Comparison of ENCODE assay signal across 24 cellular contexts in the genomic region with DNA sequence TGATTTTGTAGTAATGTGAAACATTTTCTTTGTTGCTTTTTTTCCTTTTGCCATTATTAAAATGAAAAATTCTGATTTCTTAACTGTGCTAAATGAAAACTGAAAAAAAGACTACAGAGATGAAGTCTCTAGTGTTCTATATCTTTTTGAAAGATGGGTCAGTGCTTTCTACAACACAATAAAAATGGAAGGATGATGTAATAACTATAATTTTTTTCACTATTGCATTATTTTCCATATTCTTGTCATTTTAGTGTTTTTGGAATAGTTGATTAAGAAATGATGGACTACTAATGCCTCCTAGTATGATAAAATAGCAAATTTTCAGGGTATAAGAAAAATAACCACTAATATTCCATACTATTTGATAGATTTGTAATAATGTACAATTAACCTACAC.
"Had no signal": no experiment of that assay in that cellular context is flagged by ENCODE, and none has a peak within 500 bp of the region (broad histone marks: within the 10 kb centered on the region; RNA-seq: fewer than 3 reads in every experiment).

No MANE protein-coding gene starts in this region.

- H3K9me3 Mint-ChIP-seq: activated CD4-positive, alpha-beta memory T cell treated with anti-CD3 and anti-CD28 coated beads, Interleukin-2, amount 10 ng/mL, durations not matched to agents 7 days and 5 days; activated naive CD4-positive, alpha-beta T cell treated with anti-CD3 and anti-CD28 coated beads, Interleukin-2, amount 50 U/mL, for 24 hours; activated naive CD8-positive, alpha-beta T cell treated with anti-CD3 and anti-CD28 coated beads, Interleukin-2, amount 50 U/mL, for 24 hours; brain; central memory CD8-positive, alpha-beta T cell had no signal

- ATAC-seq: activated CD4-positive, alpha-beta T cell treated with anti-CD3 and anti-CD28 coated beads for 36 hours; activated naive CD8-positive, alpha-beta T cell treated with anti-CD3 and anti-CD28 coated beads, Interleukin-2, amount 50 U/mL, for 24 hours; Panc1; Right ventricle myocardium inferior had no signal

- H3K4me3 Mint-ChIP-seq: activated CD4-positive, alpha-beta memory T cell treated with anti-CD3 and anti-CD28 coated beads, Interleukin-2, amount 10 ng/mL, durations not matched to agents 7 days and 5 days; activated CD4-positive, alpha-beta T cell treated with anti-CD3 and anti-CD28 coated beads for 36 hours; activated naive CD4-positive, alpha-beta T cell treated with anti-CD3 and anti-CD28 coated beads, Interleukin-2, amount 50 U/mL, for 24 hours; activated naive CD8-positive, alpha-beta T cell treated with anti-CD3 and anti-CD28 coated beads, Interleukin-2, amount 50 U/mL, for 24 hours; brain; central memory CD8-positive, alpha-beta T cell had no signal

- H3K27ac ChIP-seq: WERI-Rb-1 had no signal

- H3K4me3 ChIP-seq: MG63 had no signal

- H3K27me3 Mint-ChIP-seq: activated CD4-positive, alpha-beta memory T cell treated with anti-CD3 and anti-CD28 coated beads, Interleukin-2, amount 10 ng/mL, durations not matched to agents 7 days and 5 days; activated CD4-positive, alpha-beta T cell treated with anti-CD3 and anti-CD28 coated beads for 36 hours; activated naive CD4-positive, alpha-beta T cell treated with anti-CD3 and anti-CD28 coated beads, Interleukin-2, amount 50 U/mL, for 24 hours; activated naive CD8-positive, alpha-beta T cell treated with anti-CD3 and anti-CD28 coated beads, Interleukin-2, amount 50 U/mL, for 24 hours; brain; central memory CD8-positive, alpha-beta T cell had no signal

- H3K9ac ChIP-seq: SK-N-SH had no signal

- H3K9me3 ChIP-seq: MG63, SK-N-SH had no signal

- H3K27ac Mint-ChIP-seq: activated CD4-positive, alpha-beta memory T cell treated with anti-CD3 and anti-CD28 coated beads, Interleukin-2, amount 10 ng/mL, durations not matched to agents 7 days and 5 days; activated CD4-positive, alpha-beta T cell treated with anti-CD3 and anti-CD28 coated beads for 36 hours; activated naive CD4-positive, alpha-beta T cell treated with anti-CD3 and anti-CD28 coated beads, Interleukin-2, amount 50 U/mL, for 24 hours; activated naive CD8-positive, alpha-beta T cell treated with anti-CD3 and anti-CD28 coated beads, Interleukin-2, amount 50 U/mL, for 24 hours had no signal

- H3K27me3 ChIP-seq: MG63 had no signal

- DNase-seq: activated CD4-positive, alpha-beta memory T cell treated with anti-CD3 and anti-CD28 coated beads, Interleukin-2, amount 10 ng/mL, durations not matched to agents 7 days and 5 days; activated CD4-positive, alpha-beta T cell treated with anti-CD3 and anti-CD28 coated beads for 36 hours; activated CD4-positive, alpha-beta T cell treated with anti-CD3 and anti-CD28 coated beads, Interleukin-2, amount 50 U/mL, for 1 hour; activated naive CD8-positive, alpha-beta T cell treated with anti-CD3 and anti-CD28 coated beads, Interleukin-2, amount 50 U/mL, for 24 hours; amygdala; MG63; MV-4-11; NCI-H1092 treated with DMSO at 0.1 percent for 48 hours; NCI-H1417 treated with DMSO at 0.1 percent for 48 hours; NCI-H1694 treated with DMSO at 0.1 percent for 48 hours; NCI-H2029 treated with DMSO at 0.1 percent for 48 hours; NCI-H345; NCI-H510A; NCI-H526 treated with DMSO at 0.1 percent for 48 hours; NK-92 treated with Interleukin-12 subunit alpha and Interleukin-12 subunit beta, amount 100 ng/mL, for 24 hours; RPMI8226; SK-N-SH; T-helper 1 cell; WERI-Rb-1 had no signal

- H3K4me2 ChIP-seq: SK-N-SH had no signal
